ENCODE assay signal across 28 cellular contexts in genomic region chr7:45055594-45056219, GRCh38. TPM values are rescaled to one million over a fixed set of nuclear protein-coding genes. Genes with fewer than 3 reads are reported as not detected.
DNase-seq lines count a peak whose midpoint lies in the region; ATAC-seq and TF ChIP-seq lines count a peak whose summit lies in the region.
"Had no signal": no experiment of that assay in that cellular context is flagged by ENCODE, and none has a peak within 500 bp of the region (broad histone marks: within the 10 kb centered on the region; RNA-seq: fewer than 3 reads in every experiment).

No MANE protein-coding gene starts in this region.

- WGBS in tibial nerve, 2 donors, result 93 to 94% methylated on average over 5 of the region's 5 CpGs

- no peak overlapping the region for H3K4me3 ChIP-seq in tibial nerve
- H3K4me3 ChIP-seq: breast epithelium, GM23338, hepatocyte, mucosa of descending colon, pancreas, thoracic aorta had no signal

- no peak for DNase-seq in activated CD4-positive, alpha-beta T cell treated with anti-CD3 and anti-CD28 coated beads, Interleukin-2, amount 10 ng/mL, durations not matched to agents 24 days and 14 days
- no peak for DNase-seq in activated CD4-positive, alpha-beta T cell treated with anti-CD3 and anti-CD28 coated beads, Interleukin-2, amount 50 U/mL, for 48 hours
- DNase-seq in natural killer cell (no peak), tibial nerve (ENCODE audit: low spot score in 2 of 2) (no peak), NCI-H82 treated with DMSO at 0.1 percent for 48 hours (lab: John Stamatoyannopoulos, UW; ENCODE audit: unreplicated experiment) (no peak)
- no peak for DNase-seq in natural killer cell treated with Interleukin-12 subunit alpha and Interleukin-12 subunit beta and Interleukin-15 and Interleukin-18, amount 100 ng/mL, for 72 hours (ENCODE audit: low spot score)
- DNase-seq in central memory CD8-positive, alpha-beta T cell (ENCODE audit: low spot score in 2 of 2), result no peak
- DNase-seq: activated CD4-positive, alpha-beta T cell treated with anti-CD3 and anti-CD28 coated beads for 48 hours; activated CD8-positive, alpha-beta memory T cell treated with anti-CD3 and anti-CD28 coated beads, Interleukin-2, amount 50 U/mL, for 48 hours; activated naive CD4-positive, alpha-beta T cell treated with Interleukin-2 at 50 U/mL for 16 hours; anterior cingulate cortex; mucosa of descending colon; MV-4-11; NCI-H1436; NCI-H2081 treated with DMSO at 0.1 percent for 48 hours; NCI-H345; NCI-H69; pancreas; retina; SHP77 treated with DMSO at 0.1 percent for 48 hours; small intestine; stimulated activated naive CD4-positive, alpha-beta T cell had no signal

- H3K27ac Mint-ChIP-seq in activated CD4-positive, alpha-beta T cell treated with anti-CD3 and anti-CD28 coated beads, Interleukin-2, amount 10 ng/mL, durations not matched to agents 24 days and 14 days, result peak overlapping the region; percentile 21
- H3K27ac Mint-ChIP-seq in natural killer cell, result peak overlapping the region; percentile 58 to 76
- no peak overlapping the region for H3K27ac Mint-ChIP-seq in natural killer cell treated with Interleukin-12 subunit alpha and Interleukin-12 subunit beta and Interleukin-15 and Interleukin-18, amount 100 ng/mL, for 72 hours
- H3K27ac Mint-ChIP-seq in central memory CD8-positive, alpha-beta T cell (ENCODE audit: low read depth), result peak overlapping the region; percentile 81
- H3K27ac Mint-ChIP-seq in stimulated activated naive CD8-positive, alpha-beta T cell treated with anti-CD3 and anti-CD28 coated beads, Interleukin-15, Interleukin-2, amounts not matched to agents 100 ng/mL and 50 ng/mL, for 24 hours, result peak overlapping the region; percentile 30
- H3K27ac Mint-ChIP-seq: GM23338 had no signal

- no peak overlapping the region for H3K27ac ChIP-seq in tibial nerve
- H3K27ac ChIP-seq: breast epithelium, hepatocyte, pancreas, thoracic aorta had no signal

- TF ChIP-seq POLR2A in tibial nerve (IDR thresholded peaks at IDR 0.05), result no peak

- peaks cover 55% of the 10 kb centered on the region for H3K36me3 Mint-ChIP-seq in activated CD4-positive, alpha-beta T cell treated with anti-CD3 and anti-CD28 coated beads, Interleukin-2, amount 10 ng/mL, durations not matched to agents 24 days and 14 days (ENCODE audit: low read depth)
- H3K36me3 Mint-ChIP-seq in natural killer cell, result no peaks in the 10 kb centered on the region
- peaks cover 6% of the 10 kb centered on the region for H3K36me3 Mint-ChIP-seq in natural killer cell treated with Interleukin-12 subunit alpha and Interleukin-12 subunit beta and Interleukin-15 and Interleukin-18, amount 100 ng/mL, for 72 hours
- H3K36me3 Mint-ChIP-seq in central memory CD8-positive, alpha-beta T cell (ENCODE audit: insufficient read depth), result peaks cover 33% of the 10 kb centered on the region
- H3K36me3 Mint-ChIP-seq in stimulated activated naive CD8-positive, alpha-beta T cell treated with anti-CD3 and anti-CD28 coated beads, Interleukin-15, Interleukin-2, amounts not matched to agents 100 ng/mL and 50 ng/mL, for 24 hours (ENCODE audit: low read depth), result peaks cover 44% of the 10 kb centered on the region

- peaks cover 30% of the 10 kb centered on the region for H3K4me1 Mint-ChIP-seq in activated CD4-positive, alpha-beta T cell treated with anti-CD3 and anti-CD28 coated beads, Interleukin-2, amount 10 ng/mL, durations not matched to agents 24 days and 14 days
- peaks cover 78 to 81% of the 10 kb centered on the region in 2 donors for H3K4me1 Mint-ChIP-seq in natural killer cell
- peaks cover 44 to 54% of the 10 kb centered on the region in 2 donors for H3K4me1 Mint-ChIP-seq in natural killer cell treated with Interleukin-12 subunit alpha and Interleukin-12 subunit beta and Interleukin-15 and Interleukin-18, amount 100 ng/mL, for 72 hours (ENCODE audit: low read depth in 2 of 2)
- peaks cover 80% of the 10 kb centered on the region for H3K4me1 Mint-ChIP-seq in central memory CD8-positive, alpha-beta T cell
- peaks cover 65% of the 10 kb centered on the region for H3K4me1 Mint-ChIP-seq in stimulated activated naive CD8-positive, alpha-beta T cell treated with anti-CD3 and anti-CD28 coated beads, Interleukin-15, Interleukin-2, amounts not matched to agents 100 ng/mL and 50 ng/mL, for 24 hours (ENCODE audit: low read depth)
- H3K4me1 Mint-ChIP-seq: GM23338, neural crest cell had no signal

- peaks cover 0 to 24% (median 0%) of the 10 kb centered on the region in 3 donors for H3K36me3 ChIP-seq in tibial nerve
- H3K36me3 ChIP-seq: breast epithelium, pancreas, thoracic aorta had no signal

- no peaks in the 10 kb centered on the region for H3K9me3 Mint-ChIP-seq in activated CD4-positive, alpha-beta T cell treated with anti-CD3 and anti-CD28 coated beads, Interleukin-2, amount 10 ng/mL, durations not matched to agents 24 days and 14 days
- H3K9me3 Mint-ChIP-seq in natural killer cell, result no peaks in the 10 kb centered on the region
- H3K9me3 Mint-ChIP-seq in natural killer cell treated with Interleukin-12 subunit alpha and Interleukin-12 subunit beta and Interleukin-15 and Interleukin-18, amount 100 ng/mL, for 72 hours, result no peaks in the 10 kb centered on the region
- H3K9me3 Mint-ChIP-seq in central memory CD8-positive, alpha-beta T cell, result no peaks in the 10 kb centered on the region
- peaks cover 4% of the 10 kb centered on the region for H3K9me3 Mint-ChIP-seq in stimulated activated naive CD8-positive, alpha-beta T cell treated with anti-CD3 and anti-CD28 coated beads, Interleukin-15, Interleukin-2, amounts not matched to agents 100 ng/mL and 50 ng/mL, for 24 hours
- H3K9me3 Mint-ChIP-seq: GM23338, neural crest cell had no signal

- intact Hi-C loops in activated CD4-positive, alpha-beta T cell treated with anti-CD3 and anti-CD28 coated beads, Interleukin-2, amount 10 ng/mL, durations not matched to agents 24 days and 14 days (cut with micrococcal nuclease), result no loop called here
- intact Hi-C loops in natural killer cell (cut with micrococcal nuclease), result no loop called here

- no peaks in the 10 kb centered on the region for H3K9me3 ChIP-seq in tibial nerve
- H3K9me3 ChIP-seq: breast epithelium, mucosa of descending colon, pancreas, thoracic aorta had no signal

- no peaks in the 10 kb centered on the region for H3K27me3 Mint-ChIP-seq in activated CD4-positive, alpha-beta T cell treated with anti-CD3 and anti-CD28 coated beads, Interleukin-2, amount 10 ng/mL, durations not matched to agents 24 days and 14 days
- no peaks in the 10 kb centered on the region for H3K27me3 Mint-ChIP-seq in natural killer cell (ENCODE audit: low read depth in 2 of 2)
- H3K27me3 Mint-ChIP-seq in natural killer cell treated with Interleukin-12 subunit alpha and Interleukin-12 subunit beta and Interleukin-15 and Interleukin-18, amount 100 ng/mL, for 72 hours, result no peaks in the 10 kb centered on the region
- no peaks in the 10 kb centered on the region for H3K27me3 Mint-ChIP-seq in central memory CD8-positive, alpha-beta T cell
- H3K27me3 Mint-ChIP-seq in stimulated activated naive CD8-positive, alpha-beta T cell treated with anti-CD3 and anti-CD28 coated beads, Interleukin-15, Interleukin-2, amounts not matched to agents 100 ng/mL and 50 ng/mL, for 24 hours, result no peaks in the 10 kb centered on the region

- TF ChIP-seq CTCF in natural killer cell (IDR thresholded peaks at IDR 0.05) (no peak), tibial nerve (IDR thresholded peaks at IDR 0.05) (no peak)

- no peak for ATAC-seq in natural killer cell
- ATAC-seq in natural killer cell treated with Interleukin-12 subunit alpha and Interleukin-12 subunit beta and Interleukin-15 and Interleukin-18, amount 100 ng/mL, for 72 hours, result no peak
- ATAC-seq in central memory CD8-positive, alpha-beta T cell (replicated peaks; ENCODE audit: extremely low read depth, poor library complexity, severe bottlenecking), result no peak
- ATAC-seq: GM23338, mucosa of descending colon, pancreas had no signal

- no peaks in the 10 kb centered on the region for H3K27me3 ChIP-seq in tibial nerve
- H3K27me3 ChIP-seq: breast epithelium, hepatocyte, pancreas had no signal

- H3K4me1 ChIP-seq in tibial nerve, result no peaks in the 10 kb centered on the region
- H3K4me1 ChIP-seq: breast epithelium, pancreas had no signal

- no peak for TF ChIP-seq EP300 in tibial nerve (IDR thresholded peaks at IDR 0.05)

- H3K4me3 Mint-ChIP-seq in activated CD4-positive, alpha-beta T cell treated with anti-CD3 and anti-CD28 coated beads, Interleukin-2, amount 10 ng/mL, durations not matched to agents 24 days and 14 days, result no peak overlapping the region
- no peak overlapping the region for H3K4me3 Mint-ChIP-seq in natural killer cell
- no peak overlapping the region for H3K4me3 Mint-ChIP-seq in natural killer cell treated with Interleukin-12 subunit alpha and Interleukin-12 subunit beta and Interleukin-15 and Interleukin-18, amount 100 ng/mL, for 72 hours
- H3K4me3 Mint-ChIP-seq in central memory CD8-positive, alpha-beta T cell, result no peak overlapping the region
- H3K4me3 Mint-ChIP-seq in stimulated activated naive CD8-positive, alpha-beta T cell treated with anti-CD3 and anti-CD28 coated beads, Interleukin-15, Interleukin-2, amounts not matched to agents 100 ng/mL and 50 ng/mL, for 24 hours, result no peak overlapping the region
- H3K4me3 Mint-ChIP-seq: GM23338, neural crest cell had no signal

RNA-seq across cellular contexts. Expression of gene NACAD, which starts 33.1 kb away (rescaled TPM):
- total RNA-seq in activated CD4-positive, alpha-beta T cell treated with anti-CD3 and anti-CD28 coated beads, Interleukin-2, amount 10 ng/mL, durations not matched to agents 24 days and 14 days, result 0.09 and 0.31 TPM in 2 replicates
- total RNA-seq in natural killer cell, result 1 to 10 TPM in 1 of 3 donors, under 1 TPM in 2; 0.75 to 1.7 (median 0.78) TPM
- total RNA-seq in natural killer cell treated with Interleukin-12 subunit alpha and Interleukin-12 subunit beta and Interleukin-15 and Interleukin-18, amount 100 ng/mL, for 72 hours, result 1 to 10 TPM; 1.1 to 1.9 TPM
- total RNA-seq in tibial nerve, result 1 to 10 TPM; 6.1 to 7.8 (median 6.7) TPM

RNA-seq across cellular contexts. Expression of gene CCM2, which starts 55.7 kb away (rescaled TPM):
- 59.2 and 63.1 TPM in 2 replicates for total RNA-seq in activated CD4-positive, alpha-beta T cell treated with anti-CD3 and anti-CD28 coated beads, Interleukin-2, amount 10 ng/mL, durations not matched to agents 24 days and 14 days
- 100 to 1,000 TPM in 1 of 3 donors, 10 to 100 TPM in 2; 66.2 to 104 (median 97.5) TPM for total RNA-seq in natural killer cell
- total RNA-seq in natural killer cell treated with Interleukin-12 subunit alpha and Interleukin-12 subunit beta and Interleukin-15 and Interleukin-18, amount 100 ng/mL, for 72 hours, result 10 to 100 TPM; 59.2 to 68.4 TPM
- total RNA-seq in tibial nerve, result 10 to 100 TPM; 41.1 to 46.3 (median 44.0) TPM

RNA-seq across cellular contexts. Expression of gene TBRG4, which starts 55.8 kb away (rescaled TPM):
- 192 and 198 TPM in 2 replicates for total RNA-seq in activated CD4-positive, alpha-beta T cell treated with anti-CD3 and anti-CD28 coated beads, Interleukin-2, amount 10 ng/mL, durations not matched to agents 24 days and 14 days
- total RNA-seq in natural killer cell (10 to 100 TPM; 48.6 to 56.7 (median 55.9) TPM), tibial nerve (10 to 100 TPM; 32.3 to 81.3 (median 54.0) TPM)
- 100 to 1,000 TPM; 123 to 211 TPM for total RNA-seq in natural killer cell treated with Interleukin-12 subunit alpha and Interleukin-12 subunit beta and Interleukin-15 and Interleukin-18, amount 100 ng/mL, for 72 hours

Comparison
In these comparisons a context has a peak if more than half of its experiments do, and no peak if none do; other contexts are left out.
1. H3K27ac Mint-ChIP-seq: peak in activated CD4-positive, alpha-beta T cell treated with anti-CD3 and anti-CD28 coated beads, Interleukin-2, amount 10 ng/mL, durations not matched to agents 24 days and 14 days (single experiment), natural killer cell (2 of 2), central memory CD8-positive, alpha-beta T cell (single experiment) and stimulated activated naive CD8-positive, alpha-beta T cell treated with anti-CD3 and anti-CD28 coated beads, Interleukin-15, Interleukin-2, amounts not matched to agents 100 ng/mL and 50 ng/mL, for 24 hours (single experiment); none in natural killer cell treated with Interleukin-12 subunit alpha and Interleukin-12 subunit beta and Interleukin-15 and Interleukin-18, amount 100 ng/mL, for 72 hours (0 of 2).